ENCODE assay signal across 16 cellular contexts in the genomic region with DNA sequence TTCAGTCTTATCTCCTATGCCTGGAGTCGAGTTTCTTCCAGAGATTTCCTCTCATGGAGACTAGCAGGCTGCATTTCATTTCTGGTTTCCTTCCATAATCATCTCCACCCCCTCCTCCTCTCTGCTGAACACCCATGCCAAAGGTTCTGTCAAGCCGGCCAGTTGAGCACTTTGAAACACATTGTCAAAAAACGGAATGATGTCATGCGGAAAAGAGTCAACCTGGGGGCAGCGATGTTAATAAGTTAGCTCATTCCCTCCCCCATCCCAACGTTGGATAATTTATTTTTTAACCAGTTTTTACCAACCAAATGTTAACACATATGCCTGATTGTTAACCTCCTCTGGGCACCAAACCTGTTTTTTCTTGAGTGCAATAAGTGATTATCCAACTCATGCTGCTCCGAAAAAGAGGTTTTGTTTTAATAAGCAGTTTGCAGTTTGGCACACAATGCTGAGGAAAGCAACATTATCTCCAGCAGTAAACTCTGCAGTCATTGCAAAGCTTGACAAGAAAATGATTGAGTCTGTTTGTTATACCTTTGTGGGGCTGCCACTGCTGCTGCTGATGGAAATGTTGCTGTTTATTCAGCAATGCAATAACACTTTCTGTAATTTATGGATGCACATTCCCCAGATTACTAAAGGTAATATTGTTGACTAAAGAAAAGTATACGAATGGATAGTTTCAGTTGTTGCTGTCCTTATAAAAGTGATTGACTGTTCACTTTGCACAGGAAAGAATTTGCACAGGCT.
DNase-seq lines count a peak whose midpoint lies in the region; ATAC-seq, FAIRE-seq and TF ChIP-seq lines count a peak whose summit lies in the region.
"Had no signal": no experiment of that assay in that cellular context is flagged by ENCODE, and none has a peak within 500 bp of the region (broad histone marks: within the 10 kb centered on the region; RNA-seq: fewer than 3 reads in every experiment).

No MANE protein-coding gene starts in this region.

- H3K79me2 ChIP-seq in HepG2 (ENCODE audit: insufficient read depth, low read length), result no peaks in the 10 kb centered on the region

- DNase-seq in NCI-H774 (lab: John Stamatoyannopoulos, UW) (peak; percentile 33), epithelial cell of proximal tubule (ENCODE audit: low read depth) (no peak), HepG2 (ENCODE audit: low spot score) (no peak), renal cortical epithelial cell (ENCODE audit: low read depth) (peak; percentile 71), Kasumi-1 (lab: John Stamatoyannopoulos, UW) (no peak)
- no peak for DNase-seq in stimulated activated naive CD8-positive, alpha-beta T cell treated with anti-CD3 and anti-CD28 coated beads, Interleukin-15, Interleukin-2, amounts not matched to agents 100 U/mL and 50 U/mL, for 24 hours
- DNase-seq: activated CD4-positive, alpha-beta T cell treated with anti-CD3 and anti-CD28 coated beads for 36 hours; adrenal gland; CD8-positive, alpha-beta T cell; central memory CD4-positive, alpha-beta T cell; effector CD4-positive, alpha-beta T cell; NCI-H345; SW 1271 had no signal

- H3K9ac ChIP-seq in HepG2 (ENCODE audit: insufficient read depth, low read depth, low read length), result no peak overlapping the region

- H4K20me1 ChIP-seq in HepG2 (ENCODE audit: insufficient read depth, low read length), result no peaks in the 10 kb centered on the region

- H3K9me3 ChIP-seq in HepG2 (ENCODE audit: low read length), result no peaks in the 10 kb centered on the region
- H3K9me3 ChIP-seq: adrenal gland had no signal

- H3K27me3 ChIP-seq in HepG2 (ENCODE audit: control insufficient read depth in 1 of 2, insufficient read depth in 2 of 2, low read length in 2 of 2), result no peaks in the 10 kb centered on the region
- H3K27me3 ChIP-seq: adrenal gland had no signal

- in situ Hi-C loops in HepG2 (cut with HindIII; ENCODE audit: extremely low pct_ligation_motif_present, low pct_unique_long_range_greater_than_20kb), result no loop called here

- ATAC-seq in HepG2, result no peak
- ATAC-seq in HG02884 (IDR thresholded peaks at IDR 0.05; ENCODE audit: unreplicated experiment), result no peak
- ATAC-seq in stimulated activated naive CD8-positive, alpha-beta T cell treated with anti-CD3 and anti-CD28 coated beads, Interleukin-15, Interleukin-2, amounts not matched to agents 100 U/mL and 50 U/mL, for 24 hours, result no peak
- no peak for ATAC-seq in HG02623 (IDR thresholded peaks at IDR 0.05; ENCODE audit: unreplicated experiment)
- ATAC-seq: activated CD4-positive, alpha-beta T cell treated with anti-CD3 and anti-CD28 coated beads for 36 hours; CD8-positive, alpha-beta T cell had no signal

- POLR2A ChIA-PET in HepG2 (lab: Yijun Ruan, JAX), result no interaction called here

- no TSS peak for BruUV-seq in HepG2 (replicated peaks; lab: Mats Ljungman, UMichigan)

- no peak overlapping the region for H3K27ac ChIP-seq in HepG2 (ENCODE audit: extremely low read length, insufficient read depth, low read length)

- TF ChIP-seq CTCF in epithelial cell of proximal tubule (conservative IDR thresholded peaks at IDR 0.05; ENCODE audit: low read depth, low read length), result no peak
- TF ChIP-seq CTCF in HepG2 (CRISPR knock-in tag; IDR thresholded peaks at IDR 0.05), result no peak

- TF ChIP-seq EP300 in HepG2 (IDR thresholded peaks at IDR 0.05; ENCODE audit: low read depth in 2 of 2, low read length in 2 of 2), result no peak
- no peak for TF ChIP-seq EP300 in HepG2 (CRISPR knock-in tag; IDR thresholded peaks at IDR 0.05; ENCODE audit: borderline replicate concordance)

- CTCF ChIA-PET in HepG2 (lab: Yijun Ruan, JAX; ENCODE audit: low intra/inter-chr PET ratio, low total read pairs), result no interaction called here

- TF ChIP-seq RAD21 in HepG2 (CRISPR knock-in tag; IDR thresholded peaks at IDR 0.05), result no peak

- H3K4me3 ChIP-seq in epithelial cell of proximal tubule (ENCODE audit: low read depth, low read length), result peak overlapping the region; percentile 52
- no peak overlapping the region for H3K4me3 ChIP-seq in HepG2 (replicated peaks in 1 of 3; ENCODE audit: insufficient read depth in 1 of 3, low read depth in 2 of 3, low read length in 3 of 3)
- H3K4me3 ChIP-seq: adrenal gland had no signal

- no peak for FAIRE-seq in HepG2 (lab: Jason Lieb, UNC)
- FAIRE-seq: GM12891 had no signal

- H2AFZ ChIP-seq in HepG2 (ENCODE audit: low read length), result no peak overlapping the region

- intact Hi-C loops in HepG2 (cut with micrococcal nuclease; ENCODE audit: unreplicated experiment), result no loop called here

- TF ChIP-seq POLR2A in HepG2 (IDR thresholded peaks at IDR 0.05; ENCODE audit: insufficient read depth in 1 of 2, low read depth in 2 of 2, low read length in 2 of 2), result no peak

- H3K36me3 ChIP-seq in HepG2 (replicated peaks in 1 of 2; ENCODE audit: control insufficient read depth in 1 of 2, insufficient read depth in 2 of 2, low read length in 2 of 2), result peaks cover 0 to 2% of the 10 kb centered on the region in 2 experiments; a peak in 2 of 5 replicates
- H3K36me3 ChIP-seq: adrenal gland had no signal

- H3K4me1 ChIP-seq in HepG2 (ENCODE audit: insufficient read depth, low read length), result peaks cover 12% of the 10 kb centered on the region
- H3K4me1 ChIP-seq: adrenal gland had no signal

- H3K4me2 ChIP-seq in HepG2 (ENCODE audit: low read depth, low read length), result no peak overlapping the region

- 90% methylated on average over 8 of the region's 8 CpGs for WGBS in HepG2 (ENCODE audit: low lambda C conversion rate)

TF ChIP-seq in HepG2, 621 proteins besides CTCF, POLR2A, EP300 and RAD21:
- TF ChIP-seq MXD3 (CRISPR knock-in tag; IDR thresholded peaks at IDR 0.05), result no peak
- TF ChIP-seq ATF7 (IDR thresholded peaks at IDR 0.05), result peak; percentile 26; the same call in 1 of the 2 replicates
- TF ChIP-seq ATF7 (CRISPR knock-in tag; IDR thresholded peaks at IDR 0.05), result no peak

Comparison
In these comparisons a context has a peak if more than half of its experiments do, and no peak if none do; other contexts are left out.
1. DNase-seq: peak in NCI-H774 (single experiment) and renal cortical epithelial cell (single experiment); none in epithelial cell of proximal tubule (single experiment), HepG2 (single experiment), stimulated activated naive CD8-positive, alpha-beta T cell treated with anti-CD3 and anti-CD28 coated beads, Interleukin-15, Interleukin-2, amounts not matched to agents 100 U/mL and 50 U/mL, for 24 hours (single experiment) and Kasumi-1 (0 of 2).